Comparison of ENCODE assay signal across 27 cellular contexts in the genomic region with DNA sequence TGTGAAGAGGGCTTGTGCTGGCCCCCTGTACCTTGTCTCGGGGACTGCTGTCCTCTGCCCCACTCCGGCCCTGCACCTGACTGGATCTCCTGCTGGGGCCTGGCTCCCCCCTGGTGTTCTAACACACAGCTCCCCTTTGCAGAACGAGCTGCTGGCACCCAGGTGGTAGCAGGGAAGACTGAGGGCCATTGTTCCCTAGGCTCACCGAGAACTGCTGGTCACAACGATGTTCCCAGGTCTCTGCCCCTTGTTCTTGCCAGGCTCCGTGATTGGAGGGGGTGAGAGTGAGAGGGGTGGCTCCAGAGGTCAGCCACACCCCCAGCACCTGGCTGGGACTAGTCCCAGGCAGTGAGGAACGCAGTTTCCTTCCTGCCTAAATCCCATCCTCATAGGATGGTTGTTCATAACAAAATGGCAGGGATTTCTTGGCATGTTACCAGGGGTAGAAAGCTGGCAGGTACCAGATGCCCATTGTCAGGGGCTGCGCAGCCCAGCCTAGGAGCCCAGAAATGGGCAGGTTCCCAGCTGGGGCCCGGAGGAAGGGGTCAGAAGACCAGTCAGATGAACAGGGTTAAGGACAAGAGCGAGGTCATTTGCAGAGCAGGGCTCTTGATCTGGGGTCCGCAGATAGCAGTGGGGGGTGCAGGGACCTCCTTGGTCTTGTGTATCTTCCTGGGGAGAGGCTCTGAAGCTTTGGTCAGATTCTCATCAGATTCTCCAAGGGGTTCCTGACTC. TPM values are rescaled to one million over a fixed set of nuclear protein-coding genes. Genes with fewer than 3 reads are reported as not detected.
A peak's percentile ranks its signal among the peaks of the same experiment; 100 is the strongest.
DNase-seq lines count a peak whose midpoint lies in the region; ATAC-seq, FAIRE-seq and TF ChIP-seq lines count a peak whose summit lies in the region.
"Had no signal": no experiment of that assay in that cellular context is flagged by ENCODE, and none has a peak within 500 bp of the region (broad histone marks: within the 10 kb centered on the region; RNA-seq: fewer than 3 reads in every experiment).

No MANE protein-coding gene starts in this region.

- TF ChIP-seq CTCF in heart left ventricle (IDR thresholded peaks at IDR 0.05), result no peak
- no peak for TF ChIP-seq CTCF in WTC11 (IDR thresholded peaks at IDR 0.05)

- H3K4me3 Mint-ChIP-seq in WTC11, result no peak overlapping the region
- H3K4me3 Mint-ChIP-seq: activated CD4-positive, alpha-beta T cell treated with anti-CD3 and anti-CD28 coated beads, Interleukin-2, amount 10 ng/mL, durations not matched to agents 24 days and 14 days; activated naive CD4-positive, alpha-beta T cell treated with anti-CD3 and anti-CD28 coated beads, Interleukin-2, amount 50 U/mL, for 24 hours; activated T-cell treated with anti-CD3 and anti-CD28 coated beads, Interleukin-2, amount 50 U/mL, for 72 hours; mesothelial cell of epicardium; naive thymus-derived CD8-positive, alpha-beta T cell; stimulated activated naive B cell treated with anti-CD40 and anti-IgM and Interleukin-4, amounts not matched to agents 10 μg/mL and 1 μg/mL and 100 μg/mL, for 72 hours had no signal

- no peaks in the 10 kb centered on the region for H3K36me3 Mint-ChIP-seq in WTC11
- H3K36me3 Mint-ChIP-seq: activated naive CD4-positive, alpha-beta T cell treated with anti-CD3 and anti-CD28 coated beads, Interleukin-2, amount 50 U/mL, for 24 hours; mesothelial cell of epicardium had no signal

- intact Hi-C loops in Right ventricle myocardium superior (cut with DNase I) (no loop called here), heart left ventricle (cut with DNase I) (loop anchor here in 2 of 10 donors (2.0 to 10.0 kb wide), 2 partner anchors 53 to 639 kb away; no protein-coding TSS in a partner anchor), left colon (cut with DNase I, micrococcal nuclease) (no loop called here)

- no peaks in the 10 kb centered on the region for H3K9me3 Mint-ChIP-seq in WTC11
- H3K9me3 Mint-ChIP-seq: activated CD4-positive, alpha-beta T cell treated with anti-CD3 and anti-CD28 coated beads, Interleukin-2, amount 10 ng/mL, durations not matched to agents 24 days and 14 days; activated naive CD4-positive, alpha-beta T cell treated with anti-CD3 and anti-CD28 coated beads, Interleukin-2, amount 50 U/mL, for 24 hours; activated T-cell treated with anti-CD3 and anti-CD28 coated beads, Interleukin-2, amount 50 U/mL, for 72 hours; mesothelial cell of epicardium; naive thymus-derived CD8-positive, alpha-beta T cell; stimulated activated naive B cell treated with anti-CD40 and anti-IgM and Interleukin-4, amounts not matched to agents 10 μg/mL and 1 μg/mL and 100 μg/mL, for 72 hours had no signal

- ATAC-seq in Right ventricle myocardium superior (ENCODE audit: poor library complexity), result no peak
- no peak for ATAC-seq in heart left ventricle
- ATAC-seq in WTC11, result peak; percentile 65
- peak; percentile 49 for ATAC-seq in left colon
- ATAC-seq: activated T-cell treated with anti-CD3 and anti-CD28 coated beads, Interleukin-2, amount 50 U/mL, for 72 hours; left lung; naive thymus-derived CD8-positive, alpha-beta T cell; right cardiac atrium; SK-N-SH treated with all-trans-retinoic acid at 6 μM for 48 hours; stimulated activated naive B cell treated with anti-CD40 and anti-IgM and Interleukin-4, amounts not matched to agents 10 μg/mL and 1 μg/mL and 100 μg/mL, for 72 hours had no signal

- H3K4me3 ChIP-seq in heart left ventricle, result no peak overlapping the region
- H3K4me3 ChIP-seq: ascending aorta, GM23248, left lung, uterus had no signal

- no peaks in the 10 kb centered on the region for H3K9me3 ChIP-seq in heart left ventricle
- H3K9me3 ChIP-seq: ascending aorta, left lung, uterus had no signal

- H3K36me3 ChIP-seq in heart left ventricle, result no peaks in the 10 kb centered on the region
- H3K36me3 ChIP-seq: ascending aorta, left lung, uterus had no signal

- no peaks in the 10 kb centered on the region for H3K27me3 ChIP-seq in heart left ventricle
- H3K27me3 ChIP-seq: ascending aorta, left lung, uterus had no signal

- H3K27ac ChIP-seq in heart left ventricle, result no peak overlapping the region
- H3K27ac ChIP-seq: ascending aorta, GM23248, left lung, parathyroid adenoma, RWPE1 had no signal

- WGBS in heart left ventricle, 4 donors, result 82 to 88% (median 86%) methylated on average over 9 to 11 of the region's 11 CpGs

- TF ChIP-seq POLR2A in heart left ventricle (IDR thresholded peaks at IDR 0.05), result no peak

- FAIRE-seq in urothelium cell line (lab: Jason Lieb, UNC), result peak; percentile 66

- H3K27ac Mint-ChIP-seq in WTC11, result peak overlapping the region; percentile 26; the same call in 1 of the 2 replicates
- H3K27ac Mint-ChIP-seq: activated CD4-positive, alpha-beta T cell treated with anti-CD3 and anti-CD28 coated beads, Interleukin-2, amount 10 ng/mL, durations not matched to agents 24 days and 14 days; activated naive CD4-positive, alpha-beta T cell treated with anti-CD3 and anti-CD28 coated beads, Interleukin-2, amount 50 U/mL, for 24 hours; activated T-cell treated with anti-CD3 and anti-CD28 coated beads, Interleukin-2, amount 50 U/mL, for 72 hours; naive thymus-derived CD8-positive, alpha-beta T cell; stimulated activated naive B cell treated with anti-CD40 and anti-IgM and Interleukin-4, amounts not matched to agents 10 μg/mL and 1 μg/mL and 100 μg/mL, for 72 hours had no signal

- DNase-seq in Right ventricle myocardium superior, result peak; percentile 35
- DNase-seq in heart left ventricle, result no peak
- DNase-seq in WTC11 (ENCODE audit: low spot score), result peak; percentile 59
- DNase-seq in left colon, result no peak
- no peak for DNase-seq in urothelium cell line (ENCODE audit: low spot score)
- no peak for DNase-seq in ACHN
- DNase-seq in DMS 273 (lab: John Stamatoyannopoulos, UW; ENCODE audit: unreplicated experiment), result no peak
- no peak for DNase-seq in NOMO-1 treated with DMSO at 0.1 percent for 48 hours (lab: John Stamatoyannopoulos, UW; ENCODE audit: unreplicated experiment)
- DNase-seq: activated CD4-positive, alpha-beta T cell treated with anti-CD3 and anti-CD28 coated beads, Interleukin-2, amount 10 ng/mL, durations not matched to agents 24 days and 14 days; activated T-cell treated with anti-CD3 and anti-CD28 coated beads, Interleukin-2, amount 50 U/mL, for 72 hours; DMS79; GM23248; naive thymus-derived CD8-positive, alpha-beta T cell; NCI-H1092; NCI-H2029 treated with DMSO at 0.1 percent for 48 hours; stimulated activated CD4-positive, alpha-beta T cell treated with anti-CD3 and anti-CD28 coated beads, Interleukin-4, amount 100 ng/mL, for 24 hours; stimulated activated naive B cell treated with anti-CD40 and anti-IgM and Interleukin-4, amounts not matched to agents 10 μg/mL and 1 μg/mL and 100 μg/mL, for 72 hours; T-helper 2 cell; uterus had no signal

- peaks cover 64% of the 10 kb centered on the region for H3K4me1 Mint-ChIP-seq in WTC11
- H3K4me1 Mint-ChIP-seq: activated CD4-positive, alpha-beta T cell treated with anti-CD3 and anti-CD28 coated beads, Interleukin-2, amount 10 ng/mL, durations not matched to agents 24 days and 14 days; activated naive CD4-positive, alpha-beta T cell treated with anti-CD3 and anti-CD28 coated beads, Interleukin-2, amount 50 U/mL, for 24 hours; naive thymus-derived CD8-positive, alpha-beta T cell had no signal

- POLR2A ChIA-PET in WTC11 (lab: Charles Lee), result interaction anchor here (2.3 kb wide), 1 partner anchor 53 kb away, joined by 8 read pairs; no protein-coding TSS in a partner anchor

- CTCF ChIA-PET in WTC11 (lab: Charles Lee), result interaction anchor here (1.0 to 8.9 kb wide), 2 partner anchors 53 to 167 kb away, joined by 3 to 66 read pairs; a partner anchor contains a TSS

- peaks cover 0 to 45% (median 22%) of the 10 kb centered on the region in 12 donors for H3K4me1 ChIP-seq in heart left ventricle
- H3K4me1 ChIP-seq: ascending aorta, uterus had no signal

- in situ Hi-C loops in ACHN (cut with HindIII; ENCODE audit: low pct_ligation_motif_present, low pct_unique_long_range_greater_than_20kb, low sequenced_read_pairs), result no loop called here

- no peaks in the 10 kb centered on the region for H3K27me3 Mint-ChIP-seq in WTC11 (ENCODE audit: low read depth)
- H3K27me3 Mint-ChIP-seq: activated CD4-positive, alpha-beta T cell treated with anti-CD3 and anti-CD28 coated beads, Interleukin-2, amount 10 ng/mL, durations not matched to agents 24 days and 14 days; activated naive CD4-positive, alpha-beta T cell treated with anti-CD3 and anti-CD28 coated beads, Interleukin-2, amount 50 U/mL, for 24 hours; naive thymus-derived CD8-positive, alpha-beta T cell; stimulated activated naive B cell treated with anti-CD40 and anti-IgM and Interleukin-4, amounts not matched to agents 10 μg/mL and 1 μg/mL and 100 μg/mL, for 72 hours had no signal

TF ChIP-seq in WTC11, 78 proteins besides CTCF, POLR2A, EP300 and RAD21 (continues in another document):
- TF ChIP-seq, protein P1, sequence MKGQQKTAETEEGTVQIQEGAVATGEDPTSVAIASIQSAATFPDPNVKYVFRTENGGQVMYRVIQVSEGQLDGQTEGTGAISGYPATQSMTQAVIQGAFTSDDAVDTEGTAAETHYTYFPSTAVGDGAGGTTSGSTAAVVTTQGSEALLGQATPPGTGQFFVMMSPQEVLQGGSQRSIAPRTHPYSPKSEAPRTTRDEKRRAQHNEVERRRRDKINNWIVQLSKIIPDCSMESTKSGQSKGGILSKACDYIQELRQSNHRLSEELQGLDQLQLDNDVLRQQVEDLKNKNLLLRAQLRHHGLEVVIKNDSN (CRISPR knock-in tag; IDR thresholded peaks at IDR 0.05), result no peak
- TF ChIP-seq ZNF219 (CRISPR knock-in tag; IDR thresholded peaks at IDR 0.05; ENCODE audit: borderline replicate concordance), result no peak
- TF ChIP-seq, protein P2, sequence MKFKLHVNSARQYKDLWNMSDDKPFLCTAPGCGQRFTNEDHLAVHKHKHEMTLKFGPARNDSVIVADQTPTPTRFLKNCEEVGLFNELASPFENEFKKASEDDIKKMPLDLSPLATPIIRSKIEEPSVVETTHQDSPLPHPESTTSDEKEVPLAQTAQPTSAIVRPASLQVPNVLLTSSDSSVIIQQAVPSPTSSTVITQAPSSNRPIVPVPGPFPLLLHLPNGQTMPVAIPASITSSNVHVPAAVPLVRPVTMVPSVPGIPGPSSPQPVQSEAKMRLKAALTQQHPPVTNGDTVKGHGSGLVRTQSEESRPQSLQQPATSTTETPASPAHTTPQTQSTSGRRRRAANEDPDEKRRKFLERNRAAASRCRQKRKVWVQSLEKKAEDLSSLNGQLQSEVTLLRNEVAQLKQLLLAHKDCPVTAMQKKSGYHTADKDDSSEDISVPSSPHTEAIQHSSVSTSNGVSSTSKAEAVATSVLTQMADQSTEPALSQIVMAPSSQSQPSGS (CRISPR knock-in tag; IDR thresholded peaks at IDR 0.05; ENCODE audit: borderline replicate concordance, low read depth), result no peak

RNA-seq across cellular contexts. Expression of a gene that starts 52.2 kb away (rescaled TPM):
- total RNA-seq in Right ventricle myocardium superior, result 53.0 TPM
- 100 to 1,000 TPM in 1 of 9 donors, 10 to 100 TPM in 8; 21.8 to 103 (median 37.5) TPM for total RNA-seq in heart left ventricle
- 10 to 100 TPM; 18.6 to 65.3 TPM for polyA plus RNA-seq in heart left ventricle
- total RNA-seq in WTC11 (2021), result 17.0 to 18.8 TPM (median 18.4 TPM) in 3 replicates
- 10 to 100 TPM; 49.6 to 65.6 TPM for total RNA-seq in left colon

Comparison
In these comparisons a context has a peak if more than half of its experiments do, and no peak if none do; other contexts are left out.
1. DNase-seq: peak in Right ventricle myocardium superior (single experiment) and WTC11 (single experiment); none in heart left ventricle (0 of 5), left colon (0 of 2), urothelium cell line (single experiment), ACHN (single experiment), DMS 273 (single experiment) and NOMO-1 treated with DMSO at 0.1 percent for 48 hours (single experiment).
2. ATAC-seq: peak in WTC11 (single experiment) and left colon (single experiment); none in Right ventricle myocardium superior (single experiment) and heart left ventricle (0 of 4).